Comparison of ENCODE assay signal across 34 cellular contexts in genomic region chr2:171862501-171862900, GRCh38.
"Had no signal": no experiment of that assay in that cellular context is flagged by ENCODE, and none has a peak within 500 bp of the region (broad histone marks: within the 10 kb centered on the region; RNA-seq: fewer than 3 reads in every experiment).

No MANE protein-coding gene starts in this region.

- H3K9me3 ChIP-seq: adrenal gland, body of pancreas, colonic mucosa, gastroesophageal sphincter, heart right ventricle had no signal

- H3K4me3 Mint-ChIP-seq: activated B cell treated with CpG ODN at 0.5 μM for 24 hours; activated CD8-positive, alpha-beta T cell treated with anti-CD3 and anti-CD28 coated beads for 36 hours; activated naive CD4-positive, alpha-beta T cell treated with anti-CD3 and anti-CD28 coated beads for 36 hours; activated naive CD4-positive, alpha-beta T cell treated with anti-CD3 and anti-CD28 coated beads, Interleukin-2, amount 50 U/mL, for 24 hours; activated naive CD8-positive, alpha-beta T cell treated with anti-CD3 and anti-CD28 coated beads for 36 hours; activated naive CD8-positive, alpha-beta T cell treated with anti-CD3 and anti-CD28 coated beads, Interleukin-2, amount 50 U/mL, for 24 hours; activated T-cell treated with anti-CD3 and anti-CD28 coated beads, Interleukin-2, amount 50 U/mL, for 4 hours; activated T-helper 17 cell treated with anti-CD3 and anti-CD28 coated beads, Interleukin-2, amount 50 U/mL, for 72 hours; T-helper 17 cell; T-helper 2 cell treated with Interferon-gamma antibody and Interleukin-4, amounts not matched to agents 5 μg/mL and 100 μg/mL, for 36 hours had no signal

- H3K36me3 ChIP-seq: cardiac muscle cell, colonic mucosa, WERI-Rb-1 had no signal

- H3K27ac Mint-ChIP-seq: activated B cell treated with CpG ODN at 0.5 μM for 24 hours; activated CD8-positive, alpha-beta T cell treated with anti-CD3 and anti-CD28 coated beads for 36 hours; activated naive CD4-positive, alpha-beta T cell treated with anti-CD3 and anti-CD28 coated beads for 36 hours; activated naive CD4-positive, alpha-beta T cell treated with anti-CD3 and anti-CD28 coated beads, Interleukin-2, amount 50 U/mL, for 24 hours; activated naive CD8-positive, alpha-beta T cell treated with anti-CD3 and anti-CD28 coated beads for 36 hours; activated naive CD8-positive, alpha-beta T cell treated with anti-CD3 and anti-CD28 coated beads, Interleukin-2, amount 50 U/mL, for 24 hours; activated T-helper 17 cell treated with anti-CD3 and anti-CD28 coated beads, Interleukin-2, amount 50 U/mL, for 72 hours; T-helper 17 cell; T-helper 2 cell treated with Interferon-gamma antibody and Interleukin-4, amounts not matched to agents 5 μg/mL and 100 μg/mL, for 36 hours had no signal

- FAIRE-seq: endometrium, endothelial cell of umbilical vein had no signal

- H3K27me3 Mint-ChIP-seq: activated B cell treated with CpG ODN at 0.5 μM for 24 hours; activated CD8-positive, alpha-beta T cell treated with anti-CD3 and anti-CD28 coated beads for 36 hours; activated naive CD4-positive, alpha-beta T cell treated with anti-CD3 and anti-CD28 coated beads, Interleukin-2, amount 50 U/mL, for 24 hours; activated naive CD8-positive, alpha-beta T cell treated with anti-CD3 and anti-CD28 coated beads for 36 hours; activated naive CD8-positive, alpha-beta T cell treated with anti-CD3 and anti-CD28 coated beads, Interleukin-2, amount 50 U/mL, for 24 hours; activated T-helper 17 cell treated with anti-CD3 and anti-CD28 coated beads, Interleukin-2, amount 50 U/mL, for 72 hours; T-helper 17 cell had no signal

- H3K9me3 Mint-ChIP-seq: activated B cell treated with CpG ODN at 0.5 μM for 24 hours; activated CD8-positive, alpha-beta T cell treated with anti-CD3 and anti-CD28 coated beads for 36 hours; activated naive CD4-positive, alpha-beta T cell treated with anti-CD3 and anti-CD28 coated beads for 36 hours; activated naive CD4-positive, alpha-beta T cell treated with anti-CD3 and anti-CD28 coated beads, Interleukin-2, amount 50 U/mL, for 24 hours; activated naive CD8-positive, alpha-beta T cell treated with anti-CD3 and anti-CD28 coated beads for 36 hours; activated naive CD8-positive, alpha-beta T cell treated with anti-CD3 and anti-CD28 coated beads, Interleukin-2, amount 50 U/mL, for 24 hours; activated T-cell treated with anti-CD3 and anti-CD28 coated beads, Interleukin-2, amount 50 U/mL, for 4 hours; activated T-helper 17 cell treated with anti-CD3 and anti-CD28 coated beads, Interleukin-2, amount 50 U/mL, for 72 hours; T-helper 2 cell treated with Interferon-gamma antibody and Interleukin-4, amounts not matched to agents 5 μg/mL and 100 μg/mL, for 36 hours had no signal

- H3K4me1 ChIP-seq: colonic mucosa had no signal

- DNase-seq: activated B cell treated with CpG ODN at 0.5 μM for 24 hours; activated CD4-positive, alpha-beta T cell treated with anti-CD3 and anti-CD28 coated beads for 48 hours; activated CD4-positive, alpha-beta T cell treated with anti-CD3 and anti-CD28 coated beads, Interleukin-2, amount 50 U/mL, for 1 hour; activated CD4-positive, alpha-beta T cell treated with anti-CD3 and anti-CD28 coated beads, Interleukin-2, amount 50 U/mL, for 48 hours; activated CD8-positive, alpha-beta memory T cell treated with anti-CD3 and anti-CD28 coated beads for 24 hours; activated CD8-positive, alpha-beta T cell treated with anti-CD3 and anti-CD28 coated beads for 36 hours; activated effector memory CD4-positive, alpha-beta T cell treated with Interleukin-2 at 50 U/mL for 16 hours; activated naive CD4-positive, alpha-beta T cell treated with anti-CD3 and anti-CD28 coated beads for 36 hours; activated naive CD8-positive, alpha-beta T cell treated with anti-CD3 and anti-CD28 coated beads for 36 hours; activated naive CD8-positive, alpha-beta T cell treated with anti-CD3 and anti-CD28 coated beads, Interleukin-2, amount 50 U/mL, for 24 hours; activated T-cell treated with anti-CD3 and anti-CD28 coated beads, Interleukin-2, amount 50 U/mL, for 4 hours; adrenal gland; amygdala; aorta; body of pancreas; central memory CD4-positive, alpha-beta T cell; cerebellar nuclear complex; colonic mucosa; effector CD8-positive, alpha-beta T cell; foreskin fibroblast; heart right ventricle; T-helper 1 cell; T-helper 17 cell; T1000; WERI-Rb-1 had no signal

- H3K4me3 ChIP-seq: adrenal gland, body of pancreas, cardiac muscle cell, colonic mucosa, gastroesophageal sphincter, heart right ventricle had no signal

- H3K27me3 ChIP-seq: adrenal gland, body of pancreas, cardiac muscle cell, colonic mucosa, gastroesophageal sphincter, heart right ventricle had no signal

- H3K27ac ChIP-seq: adrenal gland, body of pancreas, cardiac muscle cell, colonic mucosa, gastroesophageal sphincter, WERI-Rb-1 had no signal

- ATAC-seq: activated CD4-positive, CD25-positive, alpha-beta regulatory T cell treated with anti-CD3 and anti-CD28 coated beads, Interleukin-2, amount 50 U/mL, for 24 hours; activated CD8-positive, alpha-beta T cell treated with anti-CD3 and anti-CD28 coated beads for 36 hours; activated naive CD8-positive, alpha-beta T cell treated with anti-CD3 and anti-CD28 coated beads, Interleukin-2, amount 50 U/mL, for 24 hours; activated T-cell treated with anti-CD3 and anti-CD28 coated beads, Interleukin-2, amount 50 U/mL, for 4 hours; activated T-helper 17 cell treated with anti-CD3 and anti-CD28 coated beads, Interleukin-2, amount 50 U/mL, for 72 hours; body of pancreas; esophagus mucosa; gastroesophageal sphincter; heart right ventricle; T-helper 17 cell had no signal
